In genomic region chr6:80641591-80641990, GRCh38 we compare ENCODE assay signal across 19 cellular contexts.
A peak's percentile ranks its signal among the peaks of the same experiment; 100 is the strongest.
DNase-seq lines count a peak whose midpoint lies in the region; ATAC-seq, FAIRE-seq and TF ChIP-seq lines count a peak whose summit lies in the region.
"Had no signal": no experiment of that assay in that cellular context is flagged by ENCODE, and none has a peak within 500 bp of the region (broad histone marks: within the 10 kb centered on the region; RNA-seq: fewer than 3 reads in every experiment).

No MANE protein-coding gene starts in this region.

- FAIRE-seq in H54 (lab: Jason Lieb, UNC) (peak; percentile 38), GM12891 (lab: Jason Lieb, UNC) (no peak)
- FAIRE-seq: K562 had no signal

- intact Hi-C loops in A673 (cut with micrococcal nuclease; ENCODE audit: unreplicated experiment): no loop called here

- H3K36me3 Mint-ChIP-seq in GM23338 (ENCODE audit: low read depth): peaks cover 13% of the 10 kb centered on the region; the same call in 2 of the 3 replicates
- H3K36me3 Mint-ChIP-seq: CD8-positive, alpha-beta memory T cell had no signal

- no peak overlapping the region for H3K9ac ChIP-seq in fibroblast of lung (ENCODE audit: insufficient read depth, low read length)
- H3K9ac ChIP-seq: BLaER1 treated with 17β-estradiol and CSF1 and Interleukin-3, amounts not matched to agents 10 nM and 100 nM had no signal

- peak overlapping the region; percentile 89 for H3K27ac ChIP-seq in ACC112 (ENCODE audit: low read depth, low read length)
- H3K27ac ChIP-seq in fibroblast of lung (ENCODE audit: insufficient read depth, low read length): peak overlapping the region; percentile 26
- H3K27ac ChIP-seq in GM23338 (ENCODE audit: low read depth): no peak overlapping the region
- no peak overlapping the region for H3K27ac ChIP-seq in A673 (ENCODE audit: low read depth, low read length, poor library complexity, severe bottlenecking)
- H3K27ac ChIP-seq: BLaER1 treated with 17β-estradiol and CSF1 and Interleukin-3, amounts not matched to agents 10 nM and 100 nM; PC-9; SJSA1 had no signal

- ATAC-seq in GM23338 (no peak), HG02885 (IDR thresholded peaks at IDR 0.05; ENCODE audit: poor library complexity, unreplicated experiment) (no peak)
- ATAC-seq: K562 had no signal

- peaks cover 3% of the 10 kb centered on the region for H3K27me3 Mint-ChIP-seq in GM23338 (ENCODE audit: insufficient read depth, low read depth, poor library complexity)
- H3K27me3 Mint-ChIP-seq: CD8-positive, alpha-beta memory T cell had no signal

- H3K79me2 ChIP-seq in ACC112 (ENCODE audit: control insufficient read depth, insufficient read depth, low read length, unreplicated experiment) (no peaks in the 10 kb centered on the region), fibroblast of lung (ENCODE audit: control insufficient read depth, insufficient read depth, low read length) (no peaks in the 10 kb centered on the region), GM23338 (replicated peaks; ENCODE audit: insufficient read depth) (no peaks in the 10 kb centered on the region)

- H3F3A ChIP-seq in GM23338 (replicated peaks; ENCODE audit: low read depth): no peaks in the 10 kb centered on the region

- H2AFZ ChIP-seq in ACC112 (ENCODE audit: low read length, unreplicated experiment) (peak overlapping the region; percentile 20), fibroblast of lung (ENCODE audit: low read length) (no peak overlapping the region), GM23338 (no peak overlapping the region)
- H2AFZ ChIP-seq: PC-9 had no signal

- H3K4me1 ChIP-seq in ACC112 (ENCODE audit: control insufficient read depth, insufficient read depth, low read length, unreplicated experiment) (peaks cover 50% of the 10 kb centered on the region), fibroblast of lung (ENCODE audit: control insufficient read depth, extremely low read depth, insufficient read depth, low read length) (peaks cover 10% of the 10 kb centered on the region), GM23338 (ENCODE audit: insufficient read depth) (peaks cover 13% of the 10 kb centered on the region), A673 (ENCODE audit: insufficient read depth, low read length, poor library complexity, severe bottlenecking) (peaks cover 25% of the 10 kb centered on the region)

- TF ChIP-seq CTCF in fibroblast of lung (conservative IDR thresholded peaks at IDR 0.05 in 1 of 2, IDR thresholded peaks at IDR 0.05 in 1 of 2; ENCODE audit: low read depth in 1 of 2, low read length in 2 of 2): no peak
- no peak for TF ChIP-seq CTCF in GM23338 (conservative IDR thresholded peaks at IDR 0.05; ENCODE audit: low read depth in 2 of 2)
- no peak for TF ChIP-seq CTCF in A673 (conservative IDR thresholded peaks at IDR 0.05; ENCODE audit: low read depth, low read length)

- POLR2A ChIA-PET in A673 (lab: Charles Lee; ENCODE audit: low non-redundant PET): no interaction called here

- peaks cover 12% of the 10 kb centered on the region for H3K9me2 ChIP-seq in GM23338 (ENCODE audit: insufficient read depth)

- TF ChIP-seq POLR2A in H54 (IDR thresholded peaks at IDR 0.05; ENCODE audit: low read depth, low read length) (no peak), GM12891 (IDR thresholded peaks at IDR 0.05; ENCODE audit: low read depth, low read length) (no peak)

- no peaks in the 10 kb centered on the region for H3K27me3 ChIP-seq in ACC112 (ENCODE audit: insufficient read depth, low read length)
- H3K27me3 ChIP-seq in fibroblast of lung (ENCODE audit: control insufficient read depth, insufficient read depth, low read length): no peaks in the 10 kb centered on the region
- no peaks in the 10 kb centered on the region for H3K27me3 ChIP-seq in GM23338 (ENCODE audit: insufficient read depth)
- H3K27me3 ChIP-seq in A673 (replicated peaks; ENCODE audit: insufficient read depth, low read depth, low read length, poor library complexity): no peaks in the 10 kb centered on the region
- H3K27me3 ChIP-seq: BLaER1 treated with 17β-estradiol and CSF1 and Interleukin-3, amounts not matched to agents 10 nM and 100 nM; SJSA1 had no signal

- BruUV-seq in A673 (replicated peaks; lab: Mats Ljungman, UMichigan): no TSS peak

- H3K4me3 ChIP-seq in ACC112 (ENCODE audit: low read depth, low read length): no peak overlapping the region
- no peak overlapping the region for H3K4me3 ChIP-seq in fibroblast of lung (replicated peaks in 1 of 4; ENCODE audit: control extremely low read depth in 1 of 4, insufficient read depth in 1 of 4, low read depth in 3 of 4, low read length in 4 of 4)
- H3K4me3 ChIP-seq in GM23338: no peak overlapping the region
- no peak overlapping the region for H3K4me3 ChIP-seq in A673 (ENCODE audit: low read depth, low read length, poor library complexity, severe bottlenecking)
- H3K4me3 ChIP-seq: BLaER1 treated with 17β-estradiol and CSF1 and Interleukin-3, amounts not matched to agents 10 nM and 100 nM; K562; PC-9; SJSA1 had no signal

- peaks cover 16% of the 10 kb centered on the region for H3K4me1 Mint-ChIP-seq in GM23338
- H3K4me1 Mint-ChIP-seq: CD8-positive, alpha-beta memory T cell had no signal

- H3K27ac Mint-ChIP-seq in GM23338: no peak overlapping the region
- H3K27ac Mint-ChIP-seq: CD8-positive, alpha-beta memory T cell had no signal

- H3K4me2 ChIP-seq in fibroblast of lung (ENCODE audit: extremely low read depth, insufficient read depth, low read length) (no peak overlapping the region), GM23338 (no peak overlapping the region)
- H3K4me2 ChIP-seq: BLaER1 treated with 17β-estradiol and CSF1 and Interleukin-3, amounts not matched to agents 10 nM and 100 nM; PC-9 had no signal

- no peaks in the 10 kb centered on the region for H3K36me3 ChIP-seq in ACC112 (ENCODE audit: insufficient read depth, low read length)
- H3K36me3 ChIP-seq in fibroblast of lung (ENCODE audit: control insufficient read depth, insufficient read depth, low read length): no peaks in the 10 kb centered on the region
- H3K36me3 ChIP-seq in GM23338 (ENCODE audit: insufficient read depth): no peaks in the 10 kb centered on the region
- no peaks in the 10 kb centered on the region for H3K36me3 ChIP-seq in A673 (ENCODE audit: insufficient read depth, low read length, poor library complexity, severe bottlenecking)
- H3K36me3 ChIP-seq: BLaER1 treated with 17β-estradiol and CSF1 and Interleukin-3, amounts not matched to agents 10 nM and 100 nM; SJSA1 had no signal

- H4K20me1 ChIP-seq in fibroblast of lung (ENCODE audit: control insufficient read depth, extremely low read depth, insufficient read depth, low read length) (no peaks in the 10 kb centered on the region), GM23338 (replicated peaks; ENCODE audit: insufficient read depth) (no peaks in the 10 kb centered on the region)
- H4K20me1 ChIP-seq: BLaER1 treated with 17β-estradiol and CSF1 and Interleukin-3, amounts not matched to agents 10 nM and 100 nM had no signal

- no peak for DNase-seq in H54 (ENCODE audit: insufficient read length, low spot score)
- DNase-seq in NCI-H226: peak; percentile 73
- DNase-seq in fibroblast of lung (ENCODE audit: low read depth in 2 of 2): peak in 1 of 2 donors; percentile 55
- no peak for DNase-seq in GM12891 (ENCODE audit: insufficient read length, low spot score)
- DNase-seq in GM23338 (ENCODE audit: low spot score): no peak
- DNase-seq in A673 (ENCODE audit: low spot score): no peak
- DNase-seq: 8988T; CD8-positive, alpha-beta memory T cell; DMS79 treated with DMSO at 0.1 percent for 48 hours; H7; NCI-H1417; NCI-H187 treated with DMSO at 0.1 percent for 48 hours; NCI-H748 treated with DMSO at 0.1 percent for 48 hours; PC-9 had no signal

- H3K9me3 ChIP-seq in fibroblast of lung (ENCODE audit: control insufficient read depth, insufficient read depth, low read depth, low read length): no peaks in the 10 kb centered on the region
- H3K9me3 ChIP-seq in A673 (ENCODE audit: low read depth, low read length, poor library complexity, severe bottlenecking): no peaks in the 10 kb centered on the region

- no peak overlapping the region for H3K4me3 Mint-ChIP-seq in GM23338
- H3K4me3 Mint-ChIP-seq: CD8-positive, alpha-beta memory T cell had no signal

- peaks cover 15% of the 10 kb centered on the region for H3K9me3 Mint-ChIP-seq in GM23338

- CTCF ChIA-PET in A673 (lab: Charles Lee): no interaction called here

TF ChIP-seq in GM12891, 5 proteins besides CTCF, POLR2A, EP300 and RAD21:
- TF ChIP-seq TAF1 (IDR thresholded peaks at IDR 0.05; ENCODE audit: low read depth, low read length) (no peak), SPI1 (IDR thresholded peaks at IDR 0.05; ENCODE audit: low read depth, low read length) (no peak), PAX5 (IDR thresholded peaks at IDR 0.05; ENCODE audit: insufficient read depth, low read length, severe bottlenecking) (no peak), POLR2AphosphoS5 (IDR thresholded peaks at IDR 0.05; ENCODE audit: low read depth, low read length) (no peak), POU2F2 (IDR thresholded peaks at IDR 0.05; ENCODE audit: low read depth, low read length) (no peak)
TF ChIP-seq in GM12891: peak in this region for 0.

TF ChIP-seq in GM23338, 12 proteins besides CTCF, POLR2A, EP300 and RAD21 (continues in another document):
- TF ChIP-seq JUNB (IDR thresholded peaks at IDR 0.05; ENCODE audit: unreplicated experiment) (no peak), POLR2AphosphoS5 (IDR thresholded peaks at IDR 0.05; ENCODE audit: low read depth) (no peak), NANOG (IDR thresholded peaks at IDR 0.05; ENCODE audit: borderline replicate concordance) (no peak), ZNF114 (CRISPR knock-in tag; IDR thresholded peaks at IDR 0.05) (no peak), EZH2 (IDR thresholded peaks at IDR 0.05; ENCODE audit: low read depth, unreplicated experiment) (no peak), STAT1 (IDR thresholded peaks at IDR 0.05; ENCODE audit: unreplicated experiment) (no peak)

Comparison
In these comparisons a context has a peak if more than half of its experiments do, and no peak if none do; other contexts are left out.
1. H3K27ac ChIP-seq: peak in ACC112 (single experiment) and fibroblast of lung (single experiment); none in GM23338 (single experiment) and A673 (single experiment).